1 cellular context compared by ENCODE assay signal in the genomic region with DNA sequence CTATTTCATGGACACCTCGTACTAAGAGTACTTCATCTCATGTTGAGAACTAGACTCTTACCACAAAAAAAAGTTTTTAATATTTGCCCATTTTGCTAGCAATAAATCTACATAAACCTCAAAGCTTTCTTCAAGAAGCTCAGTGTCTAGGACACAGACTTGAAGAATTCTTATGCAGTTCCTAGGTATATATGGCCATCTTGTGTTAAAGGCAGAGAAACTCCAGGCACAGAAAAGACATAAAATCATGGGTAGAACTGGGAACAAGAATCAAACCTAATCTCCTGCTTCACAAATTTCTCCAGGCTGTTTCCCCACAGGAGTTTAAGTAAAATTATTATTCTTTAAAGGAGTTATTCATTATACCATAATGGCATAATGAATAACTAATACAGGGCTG.
TF ChIP-seq lines count a peak whose summit lies in the region.

No MANE protein-coding gene starts in this region.

TF ChIP-seq in endothelial cell of umbilical vein, 7 proteins besides CTCF, POLR2A, EP300 and RAD21:
- no peak for TF ChIP-seq FOS (IDR thresholded peaks at IDR 0.05; ENCODE audit: borderline replicate concordance, insufficient read depth, low read length)
- TF ChIP-seq, protein P1, sequence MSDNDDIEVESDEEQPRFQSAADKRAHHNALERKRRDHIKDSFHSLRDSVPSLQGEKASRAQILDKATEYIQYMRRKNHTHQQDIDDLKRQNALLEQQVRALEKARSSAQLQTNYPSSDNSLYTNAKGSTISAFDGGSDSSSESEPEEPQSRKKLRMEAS (IDR thresholded peaks at IDR 0.05; ENCODE audit: insufficient read depth, insufficient read length): no peak
- TF ChIP-seq EZH2 (IDR thresholded peaks at IDR 0.05; ENCODE audit: borderline replicate concordance, low read depth, low read length, severe bottlenecking): no peak
- TF ChIP-seq MYC (IDR thresholded peaks at IDR 0.05; ENCODE audit: low read depth, low read length): no peak
- TF ChIP-seq POLR2AphosphoS5 (IDR thresholded peaks at IDR 0.05; ENCODE audit: insufficient read depth, low read depth, low read length): no peak
- no peak for TF ChIP-seq JUN (IDR thresholded peaks at IDR 0.05; ENCODE audit: borderline replicate concordance, insufficient read depth, insufficient read length, low read depth)
TF ChIP-seq in endothelial cell of umbilical vein: peak in this region for 0.
